28 cellular contexts compared by ENCODE assay signal in the genomic region with DNA sequence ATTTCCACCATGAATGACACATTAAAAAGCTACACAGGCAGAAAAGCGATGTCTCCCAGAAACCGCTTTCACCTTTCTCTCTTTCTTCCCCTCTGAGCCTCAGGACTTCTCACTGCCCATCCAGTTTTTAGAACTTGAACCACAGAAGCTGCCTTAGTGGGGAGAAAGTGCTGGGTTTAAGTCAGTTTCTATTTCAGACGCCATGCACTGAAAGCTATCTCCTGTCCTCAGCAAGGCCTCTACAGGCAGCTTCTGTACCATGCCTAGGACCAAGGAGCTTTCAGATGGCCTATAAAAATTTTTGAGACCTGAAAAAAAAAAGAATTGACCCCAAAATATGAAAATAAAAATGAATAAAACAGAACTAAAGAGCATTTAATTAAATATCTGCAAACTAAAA.
"Had no signal": no experiment of that assay in that cellular context is flagged by ENCODE, and none has a peak within 500 bp of the region (broad histone marks: within the 10 kb centered on the region; RNA-seq: fewer than 3 reads in every experiment).

No MANE protein-coding gene starts in this region.

- ATAC-seq: activated CD4-positive, alpha-beta T cell treated with anti-CD3 and anti-CD28 coated beads for 36 hours; activated CD8-positive, alpha-beta memory T cell treated with anti-CD3 and anti-CD28 coated beads, Interleukin-2, amount 10 ng/mL, durations not matched to agents 7 days and 5 days; activated CD8-positive, alpha-beta T cell treated with anti-CD3 and anti-CD28 coated beads, Interleukin-2, amount 10 ng/mL, durations not matched to agents 7 days and 5 days; activated naive CD8-positive, alpha-beta T cell treated with anti-CD3 and anti-CD28 coated beads, Interleukin-2, amount 50 U/mL, for 24 hours; effector memory CD8-positive, alpha-beta T cell; gastroesophageal sphincter; heart right ventricle had no signal

- H3K27ac ChIP-seq: adrenal gland, brain microvascular endothelial cell, coronary artery, epithelial cell of prostate, esophagus squamous epithelium, gastroesophageal sphincter, heart right ventricle had no signal

- H3K36me3 ChIP-seq: adrenal gland, brain microvascular endothelial cell, esophagus squamous epithelium, gastroesophageal sphincter, heart right ventricle had no signal

- DNase-seq: activated CD4-positive, alpha-beta memory T cell treated with anti-CD3 and anti-CD28 coated beads for 36 hours; activated CD4-positive, alpha-beta T cell treated with anti-CD3 and anti-CD28 coated beads for 36 hours; activated CD4-positive, alpha-beta T cell treated with anti-CD3 and anti-CD28 coated beads, Interleukin-2, amount 10 ng/mL, durations not matched to agents 24 days and 14 days; activated CD4-positive, CD25-positive, alpha-beta regulatory T cell; activated CD4-positive, CD25-positive, alpha-beta regulatory T cell treated with anti-CD3 and anti-CD28 coated beads, Interleukin-2, amount 50 U/mL, for 72 hours; activated CD8-positive, alpha-beta memory T cell treated with anti-CD3 and anti-CD28 coated beads, Interleukin-2, amount 10 ng/mL, durations not matched to agents 7 days and 5 days; activated CD8-positive, alpha-beta memory T cell treated with anti-CD3 and anti-CD28 coated beads, Interleukin-2, amount 50 U/mL, for 4 hours; activated CD8-positive, alpha-beta T cell treated with anti-CD3 and anti-CD28 coated beads, Interleukin-2, amount 10 ng/mL, durations not matched to agents 7 days and 5 days; activated effector memory CD4-positive, alpha-beta T cell treated with anti-CD3 and anti-CD28 coated beads, Interleukin-2, amount 50 U/mL, for 16 hours; activated naive CD4-positive, alpha-beta T cell treated with anti-CD3 and anti-CD28 coated beads for 36 hours; activated naive CD8-positive, alpha-beta T cell treated with anti-CD3 and anti-CD28 coated beads for 36 hours; activated naive CD8-positive, alpha-beta T cell treated with anti-CD3 and anti-CD28 coated beads, Interleukin-2, amount 50 U/mL, for 24 hours; activated T-cell treated with anti-CD3 and anti-CD28 coated beads, Interleukin-2, amount 50 U/mL, for 1 hour; activated T-cell treated with anti-CD3 and anti-CD28 coated beads, Interleukin-2, amount 50 U/mL, for 48 hours; adrenal gland; amygdala; brain microvascular endothelial cell; effector CD4-positive, alpha-beta T cell; effector memory CD8-positive, alpha-beta T cell; esophagus squamous epithelium; foreskin melanocyte; heart right ventricle; T-helper 2 cell had no signal

- H3K4me3 ChIP-seq: adrenal gland, coronary artery, esophagus squamous epithelium, gastroesophageal sphincter, heart right ventricle had no signal

- H3K9me3 ChIP-seq: adrenal gland, esophagus squamous epithelium, gastroesophageal sphincter, heart right ventricle had no signal

- H3K4me1 ChIP-seq: adrenal gland, esophagus squamous epithelium, gastroesophageal sphincter had no signal

- H3K27me3 ChIP-seq: adrenal gland, brain microvascular endothelial cell, esophagus squamous epithelium, gastroesophageal sphincter, heart right ventricle had no signal

- FAIRE-seq: astrocyte, bronchial epithelial cell had no signal
